1 cellular context compared by ENCODE assay signal in the genomic region with DNA sequence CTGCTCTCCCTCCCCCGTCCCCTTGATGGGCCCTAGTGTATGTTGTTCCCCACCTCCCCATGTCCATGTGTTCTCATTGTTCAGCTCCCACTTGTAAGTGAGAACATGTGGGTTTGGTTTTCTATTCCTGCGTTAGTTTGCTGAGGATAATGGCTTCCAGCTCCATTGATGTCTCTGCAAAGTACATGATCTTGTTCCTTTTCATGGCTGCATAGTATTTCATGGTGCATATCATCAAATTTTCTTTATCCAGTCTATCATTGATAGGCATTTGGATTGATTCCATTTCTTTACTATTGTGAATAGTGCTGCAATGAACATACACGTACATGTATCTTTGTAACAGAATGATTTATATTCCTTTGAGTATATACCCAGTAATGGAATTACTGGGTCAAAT. TPM values are rescaled to one million over a fixed set of nuclear protein-coding genes. Genes with fewer than 3 reads are reported as not detected.
"Had no signal": no experiment of that assay in that cellular context is flagged by ENCODE, and none has a peak within 500 bp of the region (broad histone marks: within the 10 kb centered on the region; RNA-seq: fewer than 3 reads in every experiment).

No MANE protein-coding gene starts in this region.

RNA-seq across cellular contexts. Expression of a gene that starts 6.7 kb away (rescaled TPM):
- total RNA-seq: T-cell had no signal
